ENCODE assay signal across 1 cellular context in the genomic region with DNA sequence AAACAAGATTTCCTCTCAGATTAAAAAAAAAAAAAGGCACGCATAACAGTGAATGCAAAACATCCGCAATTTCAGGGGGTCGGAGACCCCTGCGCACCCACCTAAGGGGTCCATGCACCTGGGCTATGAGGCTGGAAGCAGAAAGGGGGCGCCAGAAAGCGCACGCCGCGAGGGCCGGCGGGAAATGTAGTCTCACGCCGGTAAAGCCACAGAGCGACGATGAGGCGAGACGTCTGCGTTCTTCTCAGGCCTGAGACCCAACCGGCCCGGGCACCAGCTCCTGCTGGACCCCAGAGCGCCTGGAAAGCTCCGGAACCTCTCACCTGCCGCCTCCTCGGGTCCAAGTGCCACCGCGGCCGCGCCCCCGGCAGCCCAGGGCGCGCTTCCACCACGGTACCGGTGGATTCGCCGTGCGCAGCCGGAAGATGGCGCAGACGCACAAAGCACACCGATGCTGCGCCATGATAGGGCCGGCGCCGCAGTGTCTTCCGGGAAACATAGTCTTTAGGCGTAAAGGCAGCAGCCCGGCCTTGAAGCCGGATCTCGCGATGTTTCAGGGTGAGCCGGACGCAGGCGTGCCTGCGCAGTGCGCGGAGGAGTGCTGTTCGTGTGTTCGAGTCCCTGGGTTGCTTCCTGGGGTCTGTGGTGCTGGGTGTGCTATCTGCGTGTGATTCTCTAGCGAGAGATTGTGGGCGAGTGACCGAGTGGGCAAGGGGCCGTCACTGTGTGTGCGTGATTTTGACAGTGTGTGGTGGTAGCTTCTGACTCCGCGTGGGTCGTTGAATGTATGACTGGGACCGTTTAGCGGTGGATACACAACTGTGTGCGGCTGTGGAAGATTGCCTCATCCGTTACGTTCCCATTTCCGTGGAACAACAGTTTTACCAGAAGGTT.
TF ChIP-seq lines count a peak whose summit lies in the region.

A gene (minus strand): TSS at position 416 of the 894 bp plus-strand sequence. CDS start 1,782 bp downstream, outside the sequence.

TF ChIP-seq in K562, 482 proteins besides CTCF, POLR2A, EP300 and RAD21 (continued from another document and continues in another):
- TF ChIP-seq RBM22 (IDR thresholded peaks at IDR 0.05; ENCODE audit: low read depth, low read length, poor library complexity, severe bottlenecking) (peak; percentile 52), WHSC1 (IDR thresholded peaks at IDR 0.05; ENCODE audit: low read length) (no peak), XRCC3 (IDR thresholded peaks at IDR 0.05) (no peak), HOXB6 (CRISPR knock-in tag; IDR thresholded peaks at IDR 0.05; ENCODE audit: borderline replicate concordance) (no peak), HNRNPLL (IDR thresholded peaks at IDR 0.05; ENCODE audit: low read depth, low read length, poor library complexity, severe bottlenecking) (peak; percentile 95), ZNF253 (CRISPR knock-in tag; conservative IDR thresholded peaks at IDR 0.05) (no peak), SRF (CRISPR knock-in tag; IDR thresholded peaks at IDR 0.05) (peak in 1 of 2 experiments; percentile 69; a peak in 2 of 4 replicates), IRF2 (CRISPR knock-in tag; IDR thresholded peaks at IDR 0.05) (no peak), ZC3H8 (IDR thresholded peaks at IDR 0.05) (no peak), RFX1 (IDR thresholded peaks at IDR 0.05) (no peak), NFRKB (IDR thresholded peaks at IDR 0.05; ENCODE audit: low read depth) (no peak), NCOA6 (IDR thresholded peaks at IDR 0.05) (peak; percentile 67; the same call in 1 of the 2 replicates), BACH1 (tag; IDR thresholded peaks at IDR 0.05) (no peak), C11orf30 (IDR thresholded peaks at IDR 0.05; ENCODE audit: low read depth) (peak; percentile 64), SMAD1 (IDR thresholded peaks at IDR 0.05; ENCODE audit: low read depth, low read length, partially characterized antibody) (no peak), TARDBP (IDR thresholded peaks at IDR 0.05) (no peak), PRPF4 (IDR thresholded peaks at IDR 0.05; ENCODE audit: insufficient read depth, low read depth, low read length, poor library complexity, severe bottlenecking) (no peak), KDM1A (IDR thresholded peaks at IDR 0.05) (no peak), RBM39 (optimal IDR thresholded peaks at IDR 0.05; ENCODE audit: low read depth, low read length) (no peak), ZNF764 (CRISPR knock-in tag; IDR thresholded peaks at IDR 0.05; ENCODE audit: low read depth) (no peak), ADNP (tag; IDR thresholded peaks at IDR 0.05) (peak; percentile 90), ZNF146 (CRISPR knock-in tag; IDR thresholded peaks at IDR 0.05; ENCODE audit: unreplicated experiment) (no peak), CTBP1 (IDR thresholded peaks at IDR 0.05; ENCODE audit: borderline replicate concordance) (peak; percentile 71; the same call in 1 of the 2 replicates), HMG20A (CRISPR knock-in tag; conservative IDR thresholded peaks at IDR 0.05) (no peak), ZNF384 (IDR thresholded peaks at IDR 0.05; ENCODE audit: low read depth, low read length) (no peak), NR2C2 (CRISPR knock-in tag; IDR thresholded peaks at IDR 0.05) (no peak; the same call in 1 of the 2 replicates), NR2C2 (tag; IDR thresholded peaks at IDR 0.05) (peak; percentile 73; the same call in 1 of the 2 replicates), BHLHE40 (IDR thresholded peaks at IDR 0.05; ENCODE audit: low read length) (peak; percentile 48), EWSR1 (IDR thresholded peaks at IDR 0.05; ENCODE audit: borderline replicate concordance, low read depth, partially characterized antibody) (no peak), TCFL5 (CRISPR knock-in tag; conservative IDR thresholded peaks at IDR 0.05) (no peak), SAP30 (IDR thresholded peaks at IDR 0.05; ENCODE audit: borderline replicate concordance, insufficient read depth, low read depth, low read length, poor library complexity, severe bottlenecking) (peak; percentile 51), ZBTB1 (CRISPR knock-in tag; IDR thresholded peaks at IDR 0.05; ENCODE audit: borderline replicate concordance, low read depth) (no peak), JUNB (CRISPR knock-in tag; conservative IDR thresholded peaks at IDR 0.05) (no peak), HDAC1 (IDR thresholded peaks at IDR 0.05) (peak in 1 of 2 experiments; percentile 39; a peak in 1 of 4 replicates), FOXJ3 (CRISPR knock-in tag; IDR thresholded peaks at IDR 0.05) (no peak), POLR2B (IDR thresholded peaks at IDR 0.05; ENCODE audit: low read depth, partially characterized antibody) (peak; percentile 45), ZNF12 (CRISPR knock-in tag; IDR thresholded peaks at IDR 0.05) (no peak), STAT5B (CRISPR knock-in tag; IDR thresholded peaks at IDR 0.05) (no peak), HNRNPH1 (optimal IDR thresholded peaks at IDR 0.05; ENCODE audit: low read depth, low read length) (no peak), RCOR1 (IDR thresholded peaks at IDR 0.05; ENCODE audit: borderline replicate concordance in 1 of 2, low read depth in 2 of 2, low read length in 2 of 2) (0 out of 4 replicates have a peak, but pooled peaks of 1 of the 2 experiments have one; percentile 11), ETV6 (IDR thresholded peaks at IDR 0.05; ENCODE audit: borderline replicate concordance in 1 of 2, low read depth in 2 of 2, low read length in 1 of 2) (no peak), ETV6 (CRISPR knock-in tag; IDR thresholded peaks at IDR 0.05; ENCODE audit: borderline replicate concordance) (no peak)
- TF ChIP-seq, protein P1, sequence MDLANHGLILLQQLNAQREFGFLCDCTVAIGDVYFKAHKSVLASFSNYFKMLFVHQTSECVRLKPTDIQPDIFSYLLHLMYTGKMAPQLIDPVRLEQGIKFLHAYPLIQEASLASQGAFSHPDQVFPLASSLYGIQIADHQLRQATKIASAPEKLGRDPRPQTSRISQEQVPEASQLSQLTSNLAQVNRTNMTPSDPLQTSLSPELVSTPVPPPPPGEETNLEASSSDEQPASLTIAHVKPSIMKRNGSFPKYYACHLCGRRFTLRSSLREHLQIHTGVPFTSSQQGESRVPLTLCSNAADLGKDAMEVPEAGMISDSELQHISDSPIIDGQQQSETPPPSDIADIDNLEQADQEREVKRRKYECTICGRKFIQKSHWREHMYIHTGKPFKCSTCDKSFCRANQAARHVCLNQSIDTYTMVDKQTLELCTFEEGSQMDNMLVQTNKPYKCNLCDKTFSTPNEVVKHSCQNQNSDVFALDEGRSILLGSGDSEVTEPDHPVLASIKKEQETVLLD (IDR thresholded peaks at IDR 0.05), result peak; percentile 93
- TF ChIP-seq, protein P2, sequence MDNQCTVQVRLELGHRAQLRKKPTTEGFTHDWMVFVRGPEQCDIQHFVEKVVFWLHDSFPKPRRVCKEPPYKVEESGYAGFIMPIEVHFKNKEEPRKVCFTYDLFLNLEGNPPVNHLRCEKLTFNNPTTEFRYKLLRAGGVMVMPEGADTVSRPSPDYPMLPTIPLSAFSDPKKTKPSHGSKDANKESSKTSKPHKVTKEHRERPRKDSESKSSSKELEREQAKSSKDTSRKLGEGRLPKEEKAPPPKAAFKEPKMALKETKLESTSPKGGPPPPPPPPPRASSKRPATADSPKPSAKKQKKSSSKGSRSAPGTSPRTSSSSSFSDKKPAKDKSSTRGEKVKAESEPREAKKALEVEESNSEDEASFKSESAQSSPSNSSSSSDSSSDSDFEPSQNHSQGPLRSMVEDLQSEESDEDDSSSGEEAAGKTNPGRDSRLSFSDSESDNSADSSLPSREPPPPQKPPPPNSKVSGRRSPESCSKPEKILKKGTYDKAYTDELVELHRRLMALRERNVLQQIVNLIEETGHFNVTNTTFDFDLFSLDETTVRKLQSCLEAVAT (IDR thresholded peaks at IDR 0.05), result peak in 1 of 2 experiments; percentile 92; a peak in 2 of 4 replicates
- TF ChIP-seq, protein P3, sequence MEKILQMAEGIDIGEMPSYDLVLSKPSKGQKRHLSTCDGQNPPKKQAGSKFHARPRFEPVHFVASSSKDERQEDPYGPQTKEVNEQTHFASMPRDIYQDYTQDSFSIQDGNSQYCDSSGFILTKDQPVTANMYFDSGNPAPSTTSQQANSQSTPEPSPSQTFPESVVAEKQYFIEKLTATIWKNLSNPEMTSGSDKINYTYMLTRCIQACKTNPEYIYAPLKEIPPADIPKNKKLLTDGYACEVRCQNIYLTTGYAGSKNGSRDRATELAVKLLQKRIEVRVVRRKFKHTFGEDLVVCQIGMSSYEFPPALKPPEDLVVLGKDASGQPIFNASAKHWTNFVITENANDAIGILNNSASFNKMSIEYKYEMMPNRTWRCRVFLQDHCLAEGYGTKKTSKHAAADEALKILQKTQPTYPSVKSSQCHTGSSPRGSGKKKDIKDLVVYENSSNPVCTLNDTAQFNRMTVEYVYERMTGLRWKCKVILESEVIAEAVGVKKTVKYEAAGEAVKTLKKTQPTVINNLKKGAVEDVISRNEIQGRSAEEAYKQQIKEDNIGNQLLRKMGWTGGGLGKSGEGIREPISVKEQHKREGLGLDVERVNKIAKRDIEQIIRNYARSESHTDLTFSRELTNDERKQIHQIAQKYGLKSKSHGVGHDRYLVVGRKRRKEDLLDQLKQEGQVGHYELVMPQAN (IDR thresholded peaks at IDR 0.05; ENCODE audit: borderline replicate concordance), result no peak
- TF ChIP-seq, protein P4, sequence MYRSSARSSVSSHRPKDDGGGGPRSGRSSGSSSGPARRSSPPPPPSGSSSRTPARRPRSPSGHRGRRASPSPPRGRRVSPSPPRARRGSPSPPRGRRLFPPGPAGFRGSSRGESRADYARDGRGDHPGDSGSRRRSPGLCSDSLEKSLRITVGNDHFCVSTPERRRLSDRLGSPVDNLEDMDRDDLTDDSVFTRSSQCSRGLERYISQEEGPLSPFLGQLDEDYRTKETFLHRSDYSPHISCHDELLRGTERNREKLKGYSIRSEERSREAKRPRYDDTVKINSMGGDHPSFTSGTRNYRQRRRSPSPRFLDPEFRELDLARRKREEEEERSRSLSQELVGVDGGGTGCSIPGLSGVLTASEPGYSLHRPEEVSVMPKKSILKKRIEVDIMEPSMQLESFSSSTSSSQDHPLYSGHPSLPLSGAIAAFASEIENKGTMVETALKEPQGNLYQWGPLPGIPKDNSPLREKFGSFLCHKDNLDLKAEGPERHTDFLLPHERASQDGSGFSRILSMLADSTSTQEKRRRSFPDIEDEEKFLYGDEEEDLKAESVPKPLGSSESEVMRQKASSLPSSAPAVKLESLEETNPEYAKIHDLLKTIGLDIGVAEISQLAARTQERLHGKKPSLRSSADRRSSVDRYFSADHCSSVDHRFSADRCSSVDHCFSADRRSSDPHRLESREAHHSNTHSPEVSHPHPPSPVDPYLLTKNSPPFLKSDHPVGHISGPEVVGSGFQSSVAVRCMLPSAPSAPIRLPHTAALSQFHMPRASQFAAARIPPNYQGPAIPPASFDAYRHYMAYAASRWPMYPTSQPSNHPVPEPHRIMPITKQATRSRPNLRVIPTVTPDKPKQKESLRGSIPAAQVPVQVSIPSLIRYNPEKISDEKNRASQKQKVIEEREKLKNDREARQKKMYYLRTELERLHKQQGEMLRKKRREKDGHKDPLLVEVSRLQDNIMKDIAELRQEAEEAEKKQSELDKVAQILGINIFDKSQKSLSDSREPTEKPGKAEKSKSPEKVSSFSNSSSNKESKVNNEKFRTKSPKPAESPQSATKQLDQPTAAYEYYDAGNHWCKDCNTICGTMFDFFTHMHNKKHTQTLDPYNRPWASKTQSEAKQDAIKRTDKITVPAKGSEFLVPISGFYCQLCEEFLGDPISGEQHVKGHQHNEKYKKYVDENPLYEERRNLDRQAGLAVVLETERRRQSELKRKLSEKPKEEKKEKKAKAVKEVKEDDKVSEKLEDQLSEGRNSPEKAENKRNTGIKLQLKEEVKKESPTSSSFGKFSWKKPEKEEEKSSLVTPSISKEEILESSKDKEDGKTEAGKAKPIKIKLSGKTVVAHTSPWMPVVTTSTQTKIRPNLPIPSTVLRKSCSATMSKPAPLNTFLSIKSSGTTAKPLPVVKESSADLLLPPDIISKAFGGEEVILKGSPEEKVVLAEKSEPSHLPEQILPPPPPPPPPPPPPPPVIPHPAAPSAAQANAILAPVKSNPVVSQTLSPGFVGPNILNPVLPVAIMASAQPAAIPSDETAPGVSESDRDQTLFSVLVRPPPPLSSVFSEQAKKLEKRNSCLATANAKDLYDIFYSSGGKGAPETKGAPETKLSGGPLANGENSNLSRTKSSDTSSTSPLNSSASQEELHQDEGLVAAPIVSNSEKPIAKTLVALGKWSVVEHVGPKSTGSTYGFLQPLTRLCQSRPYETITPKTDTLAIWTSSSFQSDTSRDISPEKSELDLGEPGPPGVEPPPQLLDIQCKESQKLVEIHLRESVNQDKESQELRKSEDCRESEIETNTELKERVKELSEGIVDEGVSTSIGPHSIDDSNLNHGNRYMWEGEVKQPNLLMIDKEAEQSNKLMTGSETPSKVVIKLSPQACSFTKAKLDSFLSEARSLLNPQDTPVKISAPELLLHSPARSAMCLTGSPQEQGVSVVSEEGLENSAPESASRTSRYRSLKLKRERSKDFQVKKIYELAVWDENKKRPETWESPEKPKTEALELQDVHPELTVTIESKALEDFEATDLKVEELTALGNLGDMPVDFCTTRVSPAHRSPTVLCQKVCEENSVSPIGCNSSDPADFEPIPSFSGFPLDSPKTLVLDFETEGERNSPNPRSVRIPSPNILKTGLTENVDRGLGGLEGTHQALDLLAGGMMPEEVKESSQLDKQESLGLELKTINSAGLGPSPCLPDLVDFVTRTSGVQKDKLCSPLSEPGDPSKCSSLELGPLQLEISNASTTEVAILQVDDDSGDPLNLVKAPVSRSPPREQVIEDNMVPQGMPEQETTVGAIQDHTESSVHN (IDR thresholded peaks at IDR 0.05; ENCODE audit: borderline replicate concordance in 1 of 2, low read depth in 1 of 2), result no peak
- TF ChIP-seq, protein P5, sequence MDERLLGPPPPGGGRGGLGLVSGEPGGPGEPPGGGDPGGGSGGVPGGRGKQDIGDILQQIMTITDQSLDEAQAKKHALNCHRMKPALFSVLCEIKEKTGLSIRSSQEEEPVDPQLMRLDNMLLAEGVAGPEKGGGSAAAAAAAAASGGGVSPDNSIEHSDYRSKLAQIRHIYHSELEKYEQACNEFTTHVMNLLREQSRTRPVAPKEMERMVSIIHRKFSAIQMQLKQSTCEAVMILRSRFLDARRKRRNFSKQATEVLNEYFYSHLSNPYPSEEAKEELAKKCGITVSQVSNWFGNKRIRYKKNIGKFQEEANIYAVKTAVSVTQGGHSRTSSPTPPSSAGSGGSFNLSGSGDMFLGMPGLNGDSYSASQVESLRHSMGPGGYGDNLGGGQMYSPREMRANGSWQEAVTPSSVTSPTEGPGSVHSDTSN (CRISPR knock-in tag; IDR thresholded peaks at IDR 0.05; ENCODE audit: low read depth), result no peak
- TF ChIP-seq, protein P5 (tag; conservative IDR thresholded peaks at IDR 0.05; ENCODE audit: low read depth), result no peak
